Comparison of ENCODE assay signal across 8 cellular contexts in the genomic region with DNA sequence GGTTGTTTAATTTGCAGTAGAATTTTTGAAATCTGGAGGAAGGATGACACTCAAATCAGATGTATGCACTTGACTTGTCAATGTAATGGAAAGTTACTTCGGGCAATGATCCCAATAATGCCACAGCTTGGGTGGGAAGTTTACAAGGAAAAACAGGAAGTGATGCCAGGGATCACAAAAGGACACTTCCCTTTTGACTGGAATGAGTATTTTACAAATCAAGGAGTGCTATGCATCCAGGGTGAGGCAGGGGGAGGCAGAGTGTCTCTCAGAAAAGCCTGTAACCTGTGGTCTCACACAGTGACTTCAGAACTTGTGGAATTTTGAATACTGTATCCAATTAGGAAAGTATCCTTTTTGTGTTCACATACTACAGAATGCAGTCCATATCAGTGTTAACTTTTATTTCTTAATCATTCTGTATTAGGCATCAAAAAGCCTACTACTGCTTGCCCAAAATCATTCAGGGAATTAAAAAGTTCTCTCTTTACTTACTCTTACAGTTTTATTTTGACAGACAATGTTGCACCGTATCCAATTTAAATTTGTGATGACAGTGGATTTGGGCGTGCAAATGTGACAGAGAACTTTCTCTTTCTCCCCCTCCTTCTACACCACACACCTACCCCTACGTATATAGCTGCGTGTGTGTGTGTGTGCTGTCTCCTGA.
DNase-seq lines count a peak whose midpoint lies in the region; ATAC-seq, FAIRE-seq and TF ChIP-seq lines count a peak whose summit lies in the region.

No MANE protein-coding gene starts in this region.

- no peak for TF ChIP-seq POLR2A in A549 (IDR thresholded peaks at IDR 0.05; ENCODE audit: low read length)

- no peak overlapping the region for H3K4me3 ChIP-seq in A549
- H3K4me3 ChIP-seq in HAP-1, result no peak overlapping the region
- H3K4me3 ChIP-seq in retinal pigment epithelial cell (ENCODE audit: low read length), result no peak overlapping the region

- H3K27ac Mint-ChIP-seq in naive thymus-derived CD8-positive, alpha-beta T cell, result no peak overlapping the region

- H3K4me1 Mint-ChIP-seq in naive thymus-derived CD8-positive, alpha-beta T cell, result no peaks in the 10 kb centered on the region

- FAIRE-seq in A549 (lab: Jason Lieb, UNC), result no peak

- CTCF ChIA-PET in A549 (lab: Yijun Ruan, JAX), result interaction anchor here (0.6 to 1.2 kb wide), 3 partner anchors 10 kb away, joined by 3 to 5 read pairs (median 3); no protein-coding TSS in a partner anchor

- POLR2A ChIA-PET in A549 (lab: Yijun Ruan, JAX), result no interaction called here
- POLR2A ChIA-PET in naive thymus-derived CD8-positive, alpha-beta T cell (lab: Charles Lee), result no interaction called here

- no peaks in the 10 kb centered on the region for H3K27me3 ChIP-seq in HAP-1 (ENCODE audit: low read depth)

- no peaks in the 10 kb centered on the region for H3K9me3 Mint-ChIP-seq in naive thymus-derived CD8-positive, alpha-beta T cell

- no peaks in the 10 kb centered on the region for H3K36me3 ChIP-seq in HAP-1 (replicated peaks)

- in situ Hi-C loops in HAP-1 (cut with MboI; ENCODE audit: low sequenced_read_pairs), result no loop called here

- H3K4me1 ChIP-seq in A549 (no peaks in the 10 kb centered on the region), HAP-1 (no peaks in the 10 kb centered on the region)

- ATAC-seq in A549 (peak; percentile 59 to 71; a peak in 4 of 6 replicates), GM19023 (IDR thresholded peaks at IDR 0.05; ENCODE audit: unreplicated experiment) (no peak)
- ATAC-seq in naive thymus-derived CD8-positive, alpha-beta T cell, result no peak

- WGBS in A549 (ENCODE audit: missing lambda C conversion rate), result 43% methylated on average over 5 of the region's 5 CpGs

- DNase-seq in A549 (ENCODE audit: low read depth in 1 of 2, low spot score in 1 of 2), result peak in 1 of 2 experiments; percentile 24
- peak; percentile 74 to 78 for DNase-seq in HAP-1 (ENCODE audit: low spot score in 2 of 2)
- peak; percentile 59 for DNase-seq in RPMI7951 (ENCODE audit: low read depth)
- DNase-seq in globus pallidus (ENCODE audit: low spot score), result peak; percentile 3
- DNase-seq in retinal pigment epithelial cell (ENCODE audit: low read depth), result no peak
- no peak for DNase-seq in activated gamma-delta T cell treated with Interleukin-2 at 50 U/mL for 16 hours
- DNase-seq in naive thymus-derived CD8-positive, alpha-beta T cell, result no peak

- no peak overlapping the region for H3K4me3 Mint-ChIP-seq in naive thymus-derived CD8-positive, alpha-beta T cell

- TF ChIP-seq CTCF in A549 (IDR thresholded peaks at IDR 0.05), result no peak
- peak; percentile 90 for TF ChIP-seq CTCF in retinal pigment epithelial cell (conservative IDR thresholded peaks at IDR 0.05; ENCODE audit: low read depth, low read length)

- H3K36me3 Mint-ChIP-seq in naive thymus-derived CD8-positive, alpha-beta T cell, result no peaks in the 10 kb centered on the region

- peaks cover 0 to 11% (median 0%) of the 10 kb centered on the region in 5 donors for H3K27me3 Mint-ChIP-seq in naive thymus-derived CD8-positive, alpha-beta T cell

- TF ChIP-seq RAD21 in A549 (conservative IDR thresholded peaks at IDR 0.05 in 1 of 2, IDR thresholded peaks at IDR 0.05 in 1 of 2), result peak in 1 of 2 experiments; percentile 23; a peak in 2 of 5 replicates

- H3K9me3 ChIP-seq in A549 (no peaks in the 10 kb centered on the region), HAP-1 (no peaks in the 10 kb centered on the region)

- H3K27ac ChIP-seq in A549, result no peak overlapping the region

- TF ChIP-seq EP300 in A549 (IDR thresholded peaks at IDR 0.05), result no peak

- no peak overlapping the region for H3K4me2 ChIP-seq in A549

TF ChIP-seq in A549, 52 proteins besides CTCF, POLR2A, EP300 and RAD21:
- TF ChIP-seq, protein P1, sequence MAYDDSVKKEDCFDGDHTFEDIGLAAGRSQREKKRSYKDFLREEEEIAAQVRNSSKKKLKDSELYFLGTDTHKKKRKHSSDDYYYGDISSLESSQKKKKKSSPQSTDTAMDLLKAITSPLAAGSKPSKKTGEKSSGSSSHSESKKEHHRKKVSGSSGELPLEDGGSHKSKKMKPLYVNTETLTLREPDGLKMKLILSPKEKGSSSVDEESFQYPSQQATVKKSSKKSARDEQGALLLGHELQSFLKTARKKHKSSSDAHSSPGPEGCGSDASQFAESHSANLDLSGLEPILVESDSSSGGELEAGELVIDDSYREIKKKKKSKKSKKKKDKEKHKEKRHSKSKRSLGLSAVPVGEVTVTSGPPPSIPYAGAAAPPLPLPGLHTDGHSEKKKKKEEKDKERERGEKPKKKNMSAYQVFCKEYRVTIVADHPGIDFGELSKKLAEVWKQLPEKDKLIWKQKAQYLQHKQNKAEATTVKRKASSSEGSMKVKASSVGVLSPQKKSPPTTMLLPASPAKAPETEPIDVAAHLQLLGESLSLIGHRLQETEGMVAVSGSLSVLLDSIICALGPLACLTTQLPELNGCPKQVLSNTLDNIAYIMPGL (CRISPR knock-in tag; IDR thresholded peaks at IDR 0.05; ENCODE audit: borderline replicate concordance), result no peak
- TF ChIP-seq HOXB13 (CRISPR knock-in tag; IDR thresholded peaks at IDR 0.05; ENCODE audit: low read depth), result no peak
- no peak for TF ChIP-seq TFCP2L1 (CRISPR knock-in tag; IDR thresholded peaks at IDR 0.05)
- TF ChIP-seq CHD4 (IDR thresholded peaks at IDR 0.05; ENCODE audit: borderline replicate concordance), result no peak
- TF ChIP-seq PHF8 (IDR thresholded peaks at IDR 0.05; ENCODE audit: borderline replicate concordance, low read depth), result no peak
- TF ChIP-seq CBX8 (IDR thresholded peaks at IDR 0.05), result no peak

Comparison
In these comparisons a context has a peak if more than half of its experiments do, and no peak if none do; other contexts are left out.
1. ATAC-seq: peak in A549 (2 of 2); none in GM19023 (single experiment) and naive thymus-derived CD8-positive, alpha-beta T cell (0 of 2).
2. DNase-seq: peak in HAP-1 (2 of 2), RPMI7951 (single experiment) and globus pallidus (single experiment); none in retinal pigment epithelial cell (single experiment), activated gamma-delta T cell treated with Interleukin-2 at 50 U/mL for 16 hours (single experiment) and naive thymus-derived CD8-positive, alpha-beta T cell (0 of 10).